ENCODE assay signal across 28 cellular contexts in genomic region chr2:14304326-14304725, GRCh38.
"Had no signal": no experiment of that assay in that cellular context is flagged by ENCODE, and none has a peak within 500 bp of the region (broad histone marks: within the 10 kb centered on the region; RNA-seq: fewer than 3 reads in every experiment).

No MANE protein-coding gene starts in this region.

- H3K27me3 ChIP-seq: adrenal gland, body of pancreas, Peyer's patch, SJSA1 had no signal

- H3K9me3 ChIP-seq: adrenal gland, body of pancreas, Peyer's patch, SK-N-SH had no signal

- H3K9ac ChIP-seq: SK-N-SH had no signal

- H3K4me3 ChIP-seq: adrenal gland, body of pancreas, Peyer's patch, SJSA1 had no signal

- ATAC-seq: activated CD8-positive, alpha-beta T cell treated with anti-CD3 and anti-CD28 coated beads, Interleukin-2, amount 10 ng/mL, durations not matched to agents 7 days and 5 days; body of pancreas had no signal

- H3K36me3 ChIP-seq: adrenal gland, Peyer's patch, SJSA1 had no signal

- H3K4me1 ChIP-seq: adrenal gland, body of pancreas, Peyer's patch, SJSA1 had no signal

- H3K27ac ChIP-seq: adrenal gland, body of pancreas, Peyer's patch, SJSA1 had no signal

- DNase-seq: activated CD4-positive, alpha-beta T cell treated with anti-CD3 and anti-CD28 coated beads, Interleukin-2, amount 10 ng/mL, durations not matched to agents 7 days and 5 days; activated CD4-positive, alpha-beta T cell treated with anti-CD3 and anti-CD28 coated beads, Interleukin-2, amount 50 U/mL, for 48 hours; activated CD8-positive, alpha-beta T cell treated with anti-CD3 and anti-CD28 coated beads, Interleukin-2, amount 10 ng/mL, durations not matched to agents 7 days and 5 days; activated gamma-delta T cell; activated naive CD4-positive, alpha-beta T cell treated with Interleukin-2 at 50 U/mL for 16 hours; activated T-cell treated with anti-CD3 and anti-CD28 coated beads, Interleukin-2, amount 50 U/mL, for 24 hours; adrenal gland; body of pancreas; central memory CD4-positive, alpha-beta T cell; Kasumi-1; MM.1S; NCI-H1048; NCI-H1105 treated with DMSO at 0.1 percent for 48 hours; NCI-H1436; NCI-H1694; NCI-H1930; NCI-H2081 treated with DMSO at 0.1 percent for 48 hours; NCI-H226; NCI-H446 treated with DMSO at 0.1 percent for 48 hours; NCI-H524; NCI-H69; NCI-H82; OCI-M1; Peyer's patch; RPMI8226; SHP77 treated with DMSO at 0.1 percent for 48 hours; SK-N-SH had no signal

- H3K4me2 ChIP-seq: SK-N-SH had no signal
